In genomic region chr5:2736872-2737271, GRCh38 we compare ENCODE assay signal across 13 cellular contexts. TPM values are rescaled to one million over a fixed set of nuclear protein-coding genes. Genes with fewer than 3 reads are reported as not detected.
DNase-seq lines count a peak whose midpoint lies in the region; ATAC-seq and TF ChIP-seq lines count a peak whose summit lies in the region.
"Had no signal": no experiment of that assay in that cellular context is flagged by ENCODE, and none has a peak within 500 bp of the region (broad histone marks: within the 10 kb centered on the region; RNA-seq: fewer than 3 reads in every experiment).

No MANE protein-coding gene starts in this region.

- no peak for ATAC-seq in CD4-positive, alpha-beta T cell (ENCODE audit: poor library complexity)

- peaks cover 99% of the 10 kb centered on the region for H3K27me3 Mint-ChIP-seq in nephron (ENCODE audit: low read depth)
- peaks cover 66% of the 10 kb centered on the region for H3K27me3 Mint-ChIP-seq in CD4-positive, alpha-beta T cell

- H3K4me3 Mint-ChIP-seq in nephron, result peak overlapping the region in 2 of 3 experiments; percentile 52 to 56
- no peak overlapping the region for H3K4me3 Mint-ChIP-seq in CD4-positive, alpha-beta T cell
- H3K4me3 Mint-ChIP-seq: B cell had no signal

- DNase-seq in LoVo (ENCODE audit: low spot score), result peak; percentile 3
- DNase-seq in ecto neural progenitor cell (ENCODE audit: low spot score), result peak; percentile 29
- DNase-seq in CD4-positive, alpha-beta T cell, result no peak
- DNase-seq in middle frontal gyrus (ENCODE audit: extremely low spot score, low spot score), result no peak
- no peak for DNase-seq in SIG-M5 treated with dmso at 0.1 percent for 504 hours (lab: John Stamatoyannopoulos, UW; ENCODE audit: unreplicated experiment)
- DNase-seq: CD8-positive, alpha-beta memory T cell; COR-L47; HCEC 1CT had no signal

- intact Hi-C loops in CD4-positive, alpha-beta T cell (cut with DNase I, micrococcal nuclease), result no loop called here

- H3K27ac Mint-ChIP-seq in nephron, result no peak overlapping the region
- no peak overlapping the region for H3K27ac Mint-ChIP-seq in CD4-positive, alpha-beta T cell
- H3K27ac Mint-ChIP-seq: B cell; CD8-positive, alpha-beta memory T cell had no signal

- CTCF ChIA-PET in CD4-positive, alpha-beta T cell (lab: Charles Lee), result no interaction called here

- H3K9me3 ChIP-seq in CD4-positive, alpha-beta T cell (ENCODE audit: control insufficient read depth, low read length), result no peaks in the 10 kb centered on the region

- no peaks in the 10 kb centered on the region for H3K4me1 Mint-ChIP-seq in nephron
- H3K4me1 Mint-ChIP-seq in CD4-positive, alpha-beta T cell (ENCODE audit: low read depth), result no peaks in the 10 kb centered on the region
- H3K4me1 Mint-ChIP-seq: B cell; CD8-positive, alpha-beta memory T cell had no signal

- TF ChIP-seq CTCF in nephron (IDR thresholded peaks at IDR 0.05; ENCODE audit: unreplicated experiment in 3 of 3), result no peak
- TF ChIP-seq CTCF in CD4-positive, alpha-beta T cell (IDR thresholded peaks at IDR 0.05), result no peak

- H3K27me3 ChIP-seq in CD4-positive, alpha-beta T cell (ENCODE audit: control insufficient read depth, insufficient read depth, low read length), result peaks cover 51% of the 10 kb centered on the region

- H3K36me3 Mint-ChIP-seq in nephron (ENCODE audit: low read depth), result no peaks in the 10 kb centered on the region
- no peaks in the 10 kb centered on the region for H3K36me3 Mint-ChIP-seq in CD4-positive, alpha-beta T cell (ENCODE audit: low read depth)
- H3K36me3 Mint-ChIP-seq: CD8-positive, alpha-beta memory T cell had no signal

- no peak overlapping the region for H3K27ac ChIP-seq in CD4-positive, alpha-beta T cell (ENCODE audit: low read depth, low read length)
- H3K27ac ChIP-seq: BLaER1 treated with 17β-estradiol and CSF1 and Interleukin-3, amounts not matched to agents 10 nM and 100 nM had no signal

- peaks cover 2% of the 10 kb centered on the region for H3K9me3 Mint-ChIP-seq in nephron
- H3K9me3 Mint-ChIP-seq in CD4-positive, alpha-beta T cell, result no peaks in the 10 kb centered on the region

- POLR2A ChIA-PET in CD4-positive, alpha-beta T cell (lab: Charles Lee), result no interaction called here

RNA-seq across cellular contexts. Expression of gene IRX2, which starts 14.6 kb away (rescaled TPM):
- not detected for total RNA-seq in CD4-positive, alpha-beta T cell
- total RNA-seq: A172; B cell; CD8-positive, alpha-beta memory T cell; H4 had no signal

Comparison
In these comparisons a context has a peak if more than half of its experiments do, and no peak if none do; other contexts are left out.
1. DNase-seq: peak in LoVo (single experiment) and ecto neural progenitor cell (single experiment); none in CD4-positive, alpha-beta T cell (0 of 10), middle frontal gyrus (single experiment) and SIG-M5 treated with dmso at 0.1 percent for 504 hours (single experiment).